ENCODE assay signal across 1 cellular context in genomic region chr11:8913961-8914660, GRCh38.
TF ChIP-seq lines count a peak whose summit lies in the region.

No MANE protein-coding gene starts in this region.

TF ChIP-seq in K562, 482 proteins besides CTCF, POLR2A, EP300 and RAD21 (continued from another document and continues in another):
- peak; percentile 85 for TF ChIP-seq MGA (IDR thresholded peaks at IDR 0.05)
- TF ChIP-seq ZNF174 (CRISPR knock-in tag; IDR thresholded peaks at IDR 0.05): no peak
- TF ChIP-seq RNF2 (IDR thresholded peaks at IDR 0.05): peak; percentile 62; the same call in 1 of the 2 replicates
- TF ChIP-seq ETV1 (tag; conservative IDR thresholded peaks at IDR 0.05; ENCODE audit: low read depth): peak; percentile 82
- peak; percentile 90 for TF ChIP-seq L3MBTL2 (IDR thresholded peaks at IDR 0.05)
- no peak for TF ChIP-seq RFX1 (IDR thresholded peaks at IDR 0.05)
- TF ChIP-seq ZFP91 (CRISPR knock-in tag; IDR thresholded peaks at IDR 0.05): no peak
- no peak for TF ChIP-seq ZNF507 (tag; conservative IDR thresholded peaks at IDR 0.05)
- TF ChIP-seq RREB1 (CRISPR knock-in tag; IDR thresholded peaks at IDR 0.05): no peak
- TF ChIP-seq TAL1 (IDR thresholded peaks at IDR 0.05): 0 out of 2 replicates have a peak, but pooled peaks have one; percentile 15
- peak; percentile 58 for TF ChIP-seq EGR1 (conservative IDR thresholded peaks at IDR 0.05)
- peak; percentile 46; the same call in 1 of the 2 replicates for TF ChIP-seq CBFA2T3 (IDR thresholded peaks at IDR 0.05)
- TF ChIP-seq SOX6 (IDR thresholded peaks at IDR 0.05): peak; percentile 58
- TF ChIP-seq ZNF239 (CRISPR knock-in tag; IDR thresholded peaks at IDR 0.05): peak; percentile 9; the same call in 1 of the 2 replicates
- no peak for TF ChIP-seq ZNF184 (CRISPR knock-in tag; IDR thresholded peaks at IDR 0.05)
- TF ChIP-seq POLR2H (tag; IDR thresholded peaks at IDR 0.05; ENCODE audit: low read depth): 0 out of 2 replicates have a peak, but pooled peaks have one; percentile 16
- TF ChIP-seq ETV5 (CRISPR knock-in tag; IDR thresholded peaks at IDR 0.05; ENCODE audit: low read depth): no peak
- peak; percentile 61 for TF ChIP-seq ZBTB12 (CRISPR knock-in tag; IDR thresholded peaks at IDR 0.05)
- no peak for TF ChIP-seq KAT7 (CRISPR knock-in tag; IDR thresholded peaks at IDR 0.05; ENCODE audit: borderline replicate concordance)
- TF ChIP-seq KLF1 (tag; IDR thresholded peaks at IDR 0.05): no peak
- no peak for TF ChIP-seq FOXK1 (CRISPR knock-in tag; IDR thresholded peaks at IDR 0.05; ENCODE audit: borderline replicate concordance)
- TF ChIP-seq ZBTB49 (CRISPR knock-in tag; IDR thresholded peaks at IDR 0.05; ENCODE audit: borderline replicate concordance): no peak
- no peak for TF ChIP-seq LARP7 (IDR thresholded peaks at IDR 0.05)
- 0 out of 2 replicates have a peak, but pooled peaks have one; percentile 16 for TF ChIP-seq CTBP1 (IDR thresholded peaks at IDR 0.05; ENCODE audit: borderline replicate concordance)
- TF ChIP-seq HOXB6 (CRISPR knock-in tag; IDR thresholded peaks at IDR 0.05; ENCODE audit: borderline replicate concordance): no peak
- no peak for TF ChIP-seq TSHZ1 (CRISPR knock-in tag; IDR thresholded peaks at IDR 0.05)
